In the genomic region with DNA sequence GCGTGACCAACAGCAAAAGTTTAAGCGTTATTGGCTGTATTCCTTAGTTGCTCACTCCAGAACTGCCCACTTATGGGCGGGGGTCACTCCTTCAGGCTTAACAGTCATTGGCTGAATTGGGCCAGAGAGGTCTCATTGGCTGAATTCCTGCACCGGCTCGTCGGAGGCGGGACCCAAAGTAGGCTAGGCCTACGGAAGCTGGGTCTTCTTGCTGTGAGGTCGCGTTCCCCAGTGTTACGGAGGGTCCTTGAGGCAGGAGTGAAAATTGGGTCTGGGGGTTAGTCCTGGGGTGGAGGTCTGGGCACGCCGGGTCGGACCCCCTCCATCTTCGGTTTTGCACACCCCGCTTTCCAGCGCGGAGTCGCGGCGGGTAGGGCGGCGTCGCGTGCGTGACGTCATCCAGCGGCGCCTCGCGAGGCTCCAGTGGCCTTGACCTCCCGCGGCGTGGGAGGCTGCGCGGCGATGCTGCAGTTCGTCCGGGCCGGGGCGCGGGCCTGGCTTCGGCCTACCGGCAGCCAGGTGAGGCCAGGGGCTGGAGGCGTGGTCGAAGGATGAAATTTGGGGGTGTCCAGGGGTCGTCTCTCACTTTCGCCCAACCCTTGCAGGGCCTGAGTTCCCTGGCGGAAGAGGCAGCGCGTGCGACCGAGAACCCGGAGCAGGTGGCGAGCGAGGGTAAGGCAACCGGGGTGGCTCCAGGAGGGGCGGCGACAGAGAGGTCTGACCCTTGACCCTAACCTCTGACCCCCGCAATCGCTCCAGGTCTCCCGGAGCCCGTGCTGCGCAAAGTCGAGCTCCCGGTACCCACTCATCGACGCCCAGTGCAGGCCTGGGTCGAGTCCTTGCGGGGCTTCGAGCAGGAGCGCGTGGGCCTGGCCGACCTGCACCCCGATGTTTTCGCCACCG, we compare ENCODE assay signal across 8 cellular contexts. TPM values are rescaled to one million over a fixed set of nuclear protein-coding genes. Genes with fewer than 3 reads are reported as not detected.
A peak's percentile ranks its signal among the peaks of the same experiment; 100 is the strongest.
DNase-seq lines count a peak whose midpoint lies in the region; ATAC-seq and TF ChIP-seq lines count a peak whose summit lies in the region.

A gene (plus strand): TSS at position 423 of the 903 bp plus-strand sequence. CDS start 40 bp downstream, at position 463.

- POLR2A ChIA-PET in activated CD4-positive, alpha-beta T cell treated with anti-CD3 and anti-CD28 coated beads, Interleukin-2, amount 10 ng/mL, durations not matched to agents 7 days and 5 days (lab: Charles Lee), result interaction anchor here (0.5 kb wide), 1 partner anchor 128 kb away, joined by 3 read pairs; a partner anchor contains a TSS

- peaks cover 28% of the 10 kb centered on the region for H3K36me3 Mint-ChIP-seq in activated CD4-positive, alpha-beta T cell treated with anti-CD3 and anti-CD28 coated beads, Interleukin-2, amount 10 ng/mL, durations not matched to agents 7 days and 5 days (ENCODE audit: low read depth)

- ATAC-seq in GM19328 (IDR thresholded peaks at IDR 0.05; ENCODE audit: unreplicated experiment) (peak; percentile 92), HG03520 (IDR thresholded peaks at IDR 0.05; ENCODE audit: unreplicated experiment) (peak; percentile 82)

- H3K27ac ChIP-seq in BLaER1 (peak within 1 kb of the TSS; percentile 85), coronary artery (peak within 1 kb of the TSS; percentile 52 to 86)

- H3K4me3 Mint-ChIP-seq in activated CD4-positive, alpha-beta T cell treated with anti-CD3 and anti-CD28 coated beads, Interleukin-2, amount 10 ng/mL, durations not matched to agents 7 days and 5 days, result peak within 1 kb of the TSS; percentile 96

- peaks cover 18% of the 10 kb centered on the region; the same call in 1 of the 2 replicates for H4K20me1 ChIP-seq in BLaER1

- H3K4me1 Mint-ChIP-seq in activated CD4-positive, alpha-beta T cell treated with anti-CD3 and anti-CD28 coated beads, Interleukin-2, amount 10 ng/mL, durations not matched to agents 7 days and 5 days, result peaks cover 31% of the 10 kb centered on the region

- no peaks in the 10 kb centered on the region for H3K27me3 ChIP-seq in BLaER1

- CTCF ChIA-PET in activated CD4-positive, alpha-beta T cell treated with anti-CD3 and anti-CD28 coated beads, Interleukin-2, amount 10 ng/mL, durations not matched to agents 7 days and 5 days (lab: Charles Lee), result interaction anchor here (1.2 to 2.3 kb wide), 2 partner anchors 16 to 19 kb away, joined by 3 to 16 read pairs; a partner anchor contains a TSS

- no peaks in the 10 kb centered on the region for H3K9me3 Mint-ChIP-seq in activated CD4-positive, alpha-beta T cell treated with anti-CD3 and anti-CD28 coated beads, Interleukin-2, amount 10 ng/mL, durations not matched to agents 7 days and 5 days

- H3K27me3 Mint-ChIP-seq in activated CD4-positive, alpha-beta T cell treated with anti-CD3 and anti-CD28 coated beads, Interleukin-2, amount 10 ng/mL, durations not matched to agents 7 days and 5 days, result no peaks in the 10 kb centered on the region

- H3K36me3 ChIP-seq in BLaER1, result peaks cover 38% of the 10 kb centered on the region

- H3K9me3 ChIP-seq in BLaER1, result no peaks in the 10 kb centered on the region

- no peak for TF ChIP-seq CTCF in coronary artery (IDR thresholded peaks at IDR 0.05)

- H3K4me1 ChIP-seq in BLaER1, result peaks cover 56% of the 10 kb centered on the region

- H3K4me3 ChIP-seq in BLaER1, result peak within 1 kb of the TSS; percentile 89
- H3K4me3 ChIP-seq in coronary artery, result peak within 1 kb of the TSS; percentile 89

- peak; percentile 99 for DNase-seq in NCI-H69 (lab: John Stamatoyannopoulos, UW)
- DNase-seq in activated CD4-positive, alpha-beta T cell treated with anti-CD3 and anti-CD28 coated beads, Interleukin-2, amount 10 ng/mL, durations not matched to agents 7 days and 5 days, result peak; percentile 99
- DNase-seq in coronary artery (ENCODE audit: low spot score), result peak; percentile 98
- peak; percentile 100 for DNase-seq in left kidney (ENCODE audit: low read depth, low spot score)
- peak; percentile 95 to 96 for DNase-seq in stimulated activated CD4-positive, alpha-beta T cell treated with anti-CD3 and anti-CD28 coated beads, Interleukin-2, amount 100 ng/mL, for 24 hours

- H3K4me2 ChIP-seq in BLaER1, result peak within 1 kb of the TSS; percentile 96

- H3K9ac ChIP-seq in BLaER1, result peak within 1 kb of the TSS; percentile 89

- H3K27ac Mint-ChIP-seq in activated CD4-positive, alpha-beta T cell treated with anti-CD3 and anti-CD28 coated beads, Interleukin-2, amount 10 ng/mL, durations not matched to agents 7 days and 5 days, result peak within 1 kb of the TSS; percentile 99

RNA-seq across cellular contexts. Expression of the gene that starts here (rescaled TPM):
- total RNA-seq in activated CD4-positive, alpha-beta T cell treated with anti-CD3 and anti-CD28 coated beads, Interleukin-2, amount 10 ng/mL, durations not matched to agents 7 days and 5 days, result 10 to 100 TPM; 58.7 to 67.9 TPM

Comparison
In these comparisons a context has a peak if more than half of its experiments do, and no peak if none do; other contexts are left out.
1. Peak in every context shown above with its lines: DNase-seq, ATAC-seq, H3K4me3 ChIP-seq and H3K27ac ChIP-seq.